ENCODE assay signal across 8 cellular contexts in genomic region chr6:163413054-163413344, GRCh38. TPM values are rescaled to one million over a fixed set of nuclear protein-coding genes. Genes with fewer than 3 reads are reported as not detected.
DNase-seq lines count a peak whose midpoint lies in the region; ATAC-seq, FAIRE-seq and TF ChIP-seq lines count a peak whose summit lies in the region.

No MANE protein-coding gene starts in this region.

- CTCF ChIA-PET in AG04449 (lab: Yijun Ruan, JAX), result no interaction called here
- CTCF ChIA-PET in mammary epithelial cell (lab: Charles Lee; ENCODE audit: low non-redundant PET), result no interaction called here

- peaks cover 39% of the 10 kb centered on the region for H3K79me2 ChIP-seq in mammary epithelial cell (ENCODE audit: insufficient read depth, low read length)

- H3K4me3 ChIP-seq in AG04449 (ENCODE audit: low read depth, low read length) (peak overlapping the region; percentile 80), mammary epithelial cell (replicated peaks in 1 of 3; ENCODE audit: insufficient read depth in 1 of 3, low read depth in 2 of 3, low read length in 3 of 3) (peak overlapping the region; percentile 72 to 90 (median 85)), mucosa of stomach (ENCODE audit: low read length) (peak overlapping the region; percentile 76)

- no peaks in the 10 kb centered on the region for H3K27me3 ChIP-seq in mammary epithelial cell (ENCODE audit: insufficient read depth, low read length)
- no peaks in the 10 kb centered on the region for H3K27me3 ChIP-seq in mucosa of stomach (ENCODE audit: control insufficient read depth, insufficient read depth, low read length)

- WGBS in mammary epithelial cell (ENCODE audit: low coverage, missing lambda C conversion rate), result 0% methylated on average over 5 of the region's 7 CpGs

- H3K4me1 ChIP-seq in mammary epithelial cell (ENCODE audit: insufficient read depth, low read length) (no peaks in the 10 kb centered on the region), mucosa of stomach (ENCODE audit: control insufficient read depth, insufficient read depth, low read length) (no peaks in the 10 kb centered on the region)

- intact Hi-C loops in mammary epithelial cell (cut with micrococcal nuclease), result loop anchor here (10.0 kb wide), 1 partner anchor 148 kb away; no protein-coding TSS in a partner anchor

- TSS peak; percentile 54 for BruUV-seq in mammary epithelial cell (replicated peaks; lab: Mats Ljungman, UMichigan)

- TF ChIP-seq POLR2A in H54 (IDR thresholded peaks at IDR 0.05; ENCODE audit: low read depth, low read length), result no peak

- peak overlapping the region; percentile 60 for H3K9ac ChIP-seq in mammary epithelial cell (ENCODE audit: insufficient read depth, low read length)
- peak overlapping the region; percentile 77 for H3K9ac ChIP-seq in mucosa of stomach (ENCODE audit: low read length)

- ATAC-seq in HG03139 (IDR thresholded peaks at IDR 0.05; ENCODE audit: unreplicated experiment), result no peak
- ATAC-seq in HG02678 (IDR thresholded peaks at IDR 0.05; ENCODE audit: unreplicated experiment), result no peak

- no peaks in the 10 kb centered on the region for H3K36me3 ChIP-seq in mammary epithelial cell (ENCODE audit: insufficient read depth, low read length)
- no peaks in the 10 kb centered on the region for H3K36me3 ChIP-seq in mucosa of stomach (ENCODE audit: control insufficient read depth, insufficient read depth, low read length)

- no peak for FAIRE-seq in H54 (lab: Jason Lieb, UNC)

- H3K4me2 ChIP-seq in mammary epithelial cell (ENCODE audit: insufficient read depth, low read depth, low read length), result peak overlapping the region; percentile 96

- no peak for DNase-seq in AG04449 (ENCODE audit: low read depth, low spot score)
- peak; percentile 47 for DNase-seq in KG1 (lab: John Stamatoyannopoulos, UW)
- no peak for DNase-seq in mammary epithelial cell
- DNase-seq in H54 (ENCODE audit: insufficient read length, low spot score), result no peak
- DNase-seq in NCI-H2081 treated with DMSO at 0.1 percent for 48 hours (lab: John Stamatoyannopoulos, UW), result no peak

- no peaks in the 10 kb centered on the region for H4K20me1 ChIP-seq in mammary epithelial cell (ENCODE audit: insufficient read depth, low read length)

- POLR2A ChIA-PET in AG04449 (lab: Yijun Ruan, JAX), result no interaction called here

- no peaks in the 10 kb centered on the region for H3K9me3 ChIP-seq in mammary epithelial cell (replicated peaks; ENCODE audit: insufficient read depth, low read length)
- no peaks in the 10 kb centered on the region for H3K9me3 ChIP-seq in mucosa of stomach (ENCODE audit: control insufficient read depth, low read length)

- dilution Hi-C loops in mammary epithelial cell (cut with HindIII; ENCODE audit: low sequenced_read_pairs), result no loop called here

- in situ Hi-C loops in mammary epithelial cell (cut with MboI; ENCODE audit: low sequenced_read_pairs in 2 of 2), result no loop called here

- peak overlapping the region; percentile 77 for H3K27ac ChIP-seq in mammary epithelial cell (ENCODE audit: insufficient read depth, low read depth, low read length)

- peak overlapping the region; percentile 98 for H2AFZ ChIP-seq in mammary epithelial cell (ENCODE audit: low read depth, low read length)

- TF ChIP-seq CTCF in AG04449 (IDR thresholded peaks at IDR 0.05; ENCODE audit: insufficient read depth, low read length, missing control alignments) (no peak), mammary epithelial cell (conservative IDR thresholded peaks at IDR 0.05 in 1 of 2, IDR thresholded peaks at IDR 0.05 in 1 of 2; ENCODE audit: extremely low read depth in 1 of 2, insufficient read depth in 1 of 2, low read depth in 1 of 2, low read length in 2 of 2) (no peak)

RNA-seq across cellular contexts. Expression of gene QKI, which starts 1.5 kb away (rescaled TPM):
- total RNA-seq in mammary epithelial cell, result 10 to 100 TPM; 60.6 to 76.5 TPM
- polyA plus RNA-seq in mammary epithelial cell, result 76.1 TPM
- 117 TPM for polyA minus RNA-seq in mammary epithelial cell
